In genomic region chr2:118848381-118849225, GRCh38 we compare ENCODE assay signal across 14 cellular contexts. TPM values are rescaled to one million over a fixed set of nuclear protein-coding genes. Genes with fewer than 3 reads are reported as not detected.
A peak's percentile ranks its signal among the peaks of the same experiment; 100 is the strongest.
DNase-seq lines count a peak whose midpoint lies in the region; ATAC-seq, FAIRE-seq and TF ChIP-seq lines count a peak whose summit lies in the region.
"Had no signal": no experiment of that assay in that cellular context is flagged by ENCODE, and none has a peak within 500 bp of the region (broad histone marks: within the 10 kb centered on the region; RNA-seq: fewer than 3 reads in every experiment).

No MANE protein-coding gene starts in this region.

- POLR2A ChIA-PET in K562 (lab: Yijun Ruan, JAX): interaction anchor here (0.7 kb wide), 1 partner anchor 63 kb away, joined by 3 read pairs; no protein-coding TSS in a partner anchor

- BruUV-seq in K562 (replicated peaks; lab: Mats Ljungman, UMichigan): no TSS peak

- no peak for FAIRE-seq in K562 (lab: Jason Lieb, UNC)

- H3K9me3 Mint-ChIP-seq in natural killer cell treated with Interleukin-12 subunit alpha and Interleukin-12 subunit beta and Interleukin-15 and Interleukin-18, amount 100 ng/mL, for 72 hours: no peaks in the 10 kb centered on the region

- no peaks in the 10 kb centered on the region for H3K9me1 ChIP-seq in K562 (ENCODE audit: control insufficient read depth, insufficient read depth, low read length)

- no peaks in the 10 kb centered on the region for H3K79me2 ChIP-seq in K562 (ENCODE audit: control insufficient read depth, insufficient read depth, low read length)

- DNase-seq in AG09309 (ENCODE audit: low read depth) (no peak), GM20000 (ENCODE audit: low spot score) (peak; percentile 36), K562 (ENCODE audit: extremely low read depth in 1 of 4, low spot score in 3 of 4) (no peak), omental fat pad (ENCODE audit: low spot score) (no peak), NCI-H2227 treated with DMSO at 0.1 percent for 48 hours (lab: John Stamatoyannopoulos, UW) (no peak), DMS53 (lab: John Stamatoyannopoulos, UW) (no peak)
- no peak for DNase-seq in natural killer cell treated with Interleukin-12 subunit alpha and Interleukin-12 subunit beta and Interleukin-15 and Interleukin-18, amount 100 ng/mL, for 72 hours (ENCODE audit: low spot score)
- no peak for DNase-seq in stimulated activated CD4-positive, alpha-beta T cell treated with anti-CD3 and anti-CD28 coated beads, Interleukin-2, amount 100 ng/mL, for 24 hours
- DNase-seq: DND-41, dorsolateral prefrontal cortex, NCI-H187 had no signal

- H2AFZ ChIP-seq in K562 (ENCODE audit: low read depth, low read length): peak overlapping the region; percentile 51; the same call in 1 of the 2 replicates

- no peaks in the 10 kb centered on the region for H3K9me3 ChIP-seq in K562 (replicated peaks; ENCODE audit: control insufficient read depth, insufficient read depth, low read depth, low read length)

- H3K27me3 ChIP-seq in K562 (ENCODE audit: control insufficient read depth in 2 of 2, insufficient read depth in 2 of 2, low read length in 2 of 2): peaks cover 17 to 28% of the 10 kb centered on the region in 2 experiments; a peak in 4 of 5 replicates

- TF ChIP-seq CTCF in AG09309 (IDR thresholded peaks at IDR 0.05; ENCODE audit: control insufficient read depth, insufficient read depth, low read depth, low read length, missing control alignments): no peak
- TF ChIP-seq CTCF in GM20000 (IDR thresholded peaks at IDR 0.05; ENCODE audit: extremely low read depth, missing control alignments): no peak
- TF ChIP-seq CTCF in K562 (IDR thresholded peaks at IDR 0.05 in 2 of 3, conservative IDR thresholded peaks at IDR 0.05 in 1 of 3; ENCODE audit: insufficient read depth in 2 of 3, low read depth in 1 of 3, low read length in 3 of 3): no peak
- TF ChIP-seq CTCF in omental fat pad (IDR thresholded peaks at IDR 0.05): no peak

- no peak for TF ChIP-seq EP300 in K562 (IDR thresholded peaks at IDR 0.05; ENCODE audit: low read length)

- no peak for TF ChIP-seq POLR2A in K562 (conservative IDR thresholded peaks at IDR 0.05)

- CTCF ChIA-PET in K562 (lab: Yijun Ruan, JAX; ENCODE audit: low intra/inter-chr PET ratio): no interaction called here

- peak overlapping the region; percentile 41 for H3K4me3 ChIP-seq in AG09309 (ENCODE audit: control insufficient read depth, low read depth, low read length)
- H3K4me3 ChIP-seq in K562: no peak overlapping the region

- no peak overlapping the region for H3K27ac ChIP-seq in K562 (ENCODE audit: extremely low read depth, low read depth, low read length)
- H3K27ac ChIP-seq: dorsolateral prefrontal cortex had no signal

- no peak for TF ChIP-seq RAD21 in K562 (CRISPR knock-in tag; conservative IDR thresholded peaks at IDR 0.05 in 1 of 2, IDR thresholded peaks at IDR 0.05 in 1 of 2)

- no peaks in the 10 kb centered on the region for H3K36me3 Mint-ChIP-seq in natural killer cell treated with Interleukin-12 subunit alpha and Interleukin-12 subunit beta and Interleukin-15 and Interleukin-18, amount 100 ng/mL, for 72 hours

- peaks cover 6 to 34% of the 10 kb centered on the region in 2 experiments; a peak in 4 of 5 replicates for H3K4me1 ChIP-seq in K562 (replicated peaks in 1 of 2; ENCODE audit: control insufficient read depth in 2 of 2, insufficient read depth in 2 of 2, low read length in 2 of 2)

- H3K27ac Mint-ChIP-seq in natural killer cell treated with Interleukin-12 subunit alpha and Interleukin-12 subunit beta and Interleukin-15 and Interleukin-18, amount 100 ng/mL, for 72 hours: no peak overlapping the region

- no peaks in the 10 kb centered on the region for H3K36me3 ChIP-seq in K562 (ENCODE audit: control insufficient read depth, insufficient read depth, low read length)

- in situ Hi-C loops in K562 (cut with MboI): loop anchor here (10.0 kb wide), 1 partner anchor 204 kb away; no protein-coding TSS in a partner anchor

- H3K4me1 Mint-ChIP-seq in natural killer cell treated with Interleukin-12 subunit alpha and Interleukin-12 subunit beta and Interleukin-15 and Interleukin-18, amount 100 ng/mL, for 72 hours (ENCODE audit: low read depth in 2 of 2): peaks cover 4 to 20% of the 10 kb centered on the region in 2 donors

- no peaks in the 10 kb centered on the region for H4K20me1 ChIP-seq in K562 (replicated peaks; ENCODE audit: control insufficient read depth, insufficient read depth, low read length)

- intact Hi-C loops in K562 (cut with micrococcal nuclease): loop anchor here (10.0 kb wide), 1 partner anchor 84 kb away; no protein-coding TSS in a partner anchor

- no peak overlapping the region for H3K4me2 ChIP-seq in K562 (ENCODE audit: insufficient read depth, low read length)

- H3K9ac ChIP-seq in K562 (ENCODE audit: insufficient read depth in 1 of 2, low read depth in 2 of 2, low read length in 2 of 2): no peak overlapping the region

- WGBS in K562 (ENCODE audit: insufficient coverage, low coverage, missing lambda C conversion rate): 89% methylated on average over 46 of the region's 46 CpGs

- peaks cover 47 to 72% of the 10 kb centered on the region in 2 donors for H3K27me3 Mint-ChIP-seq in natural killer cell treated with Interleukin-12 subunit alpha and Interleukin-12 subunit beta and Interleukin-15 and Interleukin-18, amount 100 ng/mL, for 72 hours

- ATAC-seq in K562 (no peak), omental fat pad (ENCODE audit: low FRiP score) (no peak)
- ATAC-seq in natural killer cell treated with Interleukin-12 subunit alpha and Interleukin-12 subunit beta and Interleukin-15 and Interleukin-18, amount 100 ng/mL, for 72 hours: no peak
- ATAC-seq: HCT116 had no signal

- H3K4me3 Mint-ChIP-seq in natural killer cell treated with Interleukin-12 subunit alpha and Interleukin-12 subunit beta and Interleukin-15 and Interleukin-18, amount 100 ng/mL, for 72 hours: peak overlapping the region; percentile 53

TF ChIP-seq in K562, 482 proteins besides CTCF, POLR2A, EP300 and RAD21:
- no peak for TF ChIP-seq SMARCA4 (IDR thresholded peaks at IDR 0.05)
- TF ChIP-seq RBFOX2 (IDR thresholded peaks at IDR 0.05; ENCODE audit: low read depth, low read length): 0 out of 2 replicates have a peak, but pooled peaks have one; percentile 7

RNA-seq across cellular contexts. Expression of gene EN1, which starts 1.2 kb away (rescaled TPM):
- 1.1 TPM in 1 of 2 replicates, not detected in the other for total RNA-seq in K562 (2011; cell fraction: chromatin; rRNA removed; ENCODE audit: low replicate concordance)
- total RNA-seq in K562 (2011; cell fraction: nucleolus; rRNA removed): 0.67 TPM in 1 of 2 replicates, not detected in the other
- total RNA-seq in K562 (2011; cell fraction: nucleoplasm; rRNA removed): not detected in 2 replicates
- total RNA-seq in K562 (2014; rRNA removed) (1.5 and 1.9 TPM in 2 replicates), K562 (2014; rRNA removed; fragmentation: Illumina TruSeq; extraction: Trizol) (0.64 and 0.76 TPM in 2 replicates), K562 (2015; rRNA removed; fragmentation: Illumina TruSeq; extraction: Trizol) (0.51 and 0.75 TPM in 2 replicates), K562 (2021) (2.0 and 2.5 TPM in 2 replicates), omental fat pad (1 to 10 TPM in 1 of 4 donors, under 1 TPM in 3; 0.28 to 1.9 (median 0.61) TPM)
- polyA plus RNA-seq in K562 (2011; rRNA removed) (0.03 and 0.06 TPM in 2 replicates), K562 (2014; fragmentation: Illumina TruSeq; extraction: Trizol) (0.95 and 0.98 TPM in 2 replicates), K562 (2014; fragmentation: Nextera tagmentation; extraction: Ambion mirVana) (under 1 TPM; 0.06 to 0.10 TPM), K562 (2014; rRNA removed) (0.46 and 1.1 TPM in 2 replicates)
- 0.09 TPM in 1 of 2 replicates, not detected in the other for polyA plus RNA-seq in K562 (2011; cell fraction: cytosol; rRNA removed)
- 0.28 TPM in 1 of 2 replicates, not detected in the other for polyA plus RNA-seq in K562 (2011; cell fraction: nucleus; rRNA removed)
- 1.0 and 2.5 TPM in 2 replicates for polyA plus RNA-seq in K562 (2012)
- 0.30 and 0.32 TPM in 2 replicates for polyA minus RNA-seq in K562 (2011; rRNA and poly(A)+ RNA removed)
- 0.29 TPM in 1 of 2 replicates, not detected in the other for polyA minus RNA-seq in K562 (2011; cell fraction: cytosol; rRNA and poly(A)+ RNA removed)
- 0.40 and 0.89 TPM in 2 replicates for polyA minus RNA-seq in K562 (2011; cell fraction: nucleus; rRNA and poly(A)+ RNA removed)
- not detected for total RNA-seq in natural killer cell treated with Interleukin-12 subunit alpha and Interleukin-12 subunit beta and Interleukin-15 and Interleukin-18, amount 100 ng/mL, for 72 hours
- total RNA-seq: pulmonary artery endothelial cell, RPMI7951 had no signal
